ENCODE assay signal across 30 cellular contexts in the genomic region with DNA sequence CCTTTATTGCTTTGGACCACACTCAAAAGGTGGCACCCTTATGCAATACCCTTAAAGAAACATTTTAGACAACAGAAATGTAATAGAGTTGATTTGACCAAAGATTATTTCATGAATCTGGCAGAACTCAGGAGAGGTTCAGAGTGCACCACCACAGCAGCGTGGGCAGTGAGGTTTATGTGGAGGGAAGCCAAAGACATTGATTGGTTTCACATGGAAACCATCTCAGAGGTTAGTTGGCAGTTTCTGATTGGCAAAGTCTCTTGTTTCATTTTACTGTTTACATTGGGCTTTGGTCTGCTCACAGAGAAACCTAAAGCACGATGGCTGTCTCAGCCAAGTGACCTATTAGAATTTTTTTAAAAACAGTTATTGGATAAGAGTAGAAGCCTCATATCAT.
"Had no signal": no experiment of that assay in that cellular context is flagged by ENCODE, and none has a peak within 500 bp of the region (broad histone marks: within the 10 kb centered on the region; RNA-seq: fewer than 3 reads in every experiment).

No MANE protein-coding gene starts in this region.

- H3K4me1 ChIP-seq: ascending aorta, sigmoid colon, thyroid gland, upper lobe of left lung had no signal

- H3K36me3 ChIP-seq: ascending aorta, cardiac muscle cell, ovary, sigmoid colon, thyroid gland, upper lobe of left lung had no signal

- H3K27ac ChIP-seq: ascending aorta, cardiac muscle cell, ovary, sigmoid colon, thyroid gland, upper lobe of left lung, VCaP had no signal

- H3K4me3 ChIP-seq: ascending aorta, cardiac muscle cell, ovary, sigmoid colon, smooth muscle cell, thyroid gland, upper lobe of left lung had no signal

- FAIRE-seq: endothelial cell of umbilical vein, islet of Langerhans, TTC549 had no signal

- DNase-seq: activated CD4-positive, alpha-beta memory T cell treated with anti-CD3 and anti-CD28 coated beads for 36 hours; activated CD4-positive, alpha-beta T cell treated with anti-CD3 and anti-CD28 coated beads, Interleukin-2, amount 10 ng/mL, durations not matched to agents 24 days and 14 days; activated CD8-positive, alpha-beta memory T cell treated with anti-CD3 and anti-CD28 coated beads, Interleukin-2, amount 50 U/mL, for 4 hours; activated effector memory CD4-positive, alpha-beta T cell treated with anti-CD3 and anti-CD28 coated beads, Interleukin-2, amount 50 U/mL, for 16 hours; activated naive CD4-positive, alpha-beta T cell treated with anti-CD3 and anti-CD28 coated beads for 36 hours; activated naive CD8-positive, alpha-beta T cell treated with anti-CD3 and anti-CD28 coated beads for 36 hours; activated T-cell treated with anti-CD3 and anti-CD28 coated beads, Interleukin-2, amount 50 U/mL, for 1 hour; cortex of kidney; foreskin melanocyte; left ventricle myocardium superior; mammary epithelial cell; naive thymus-derived CD4-positive, alpha-beta T cell; ovary; sigmoid colon; stimulated activated CD4-positive, alpha-beta T cell treated with anti-CD3 and anti-CD28 coated beads, Interleukin-1b, Interleukin-23, amount 100 ng/mL, for 48 hours; stimulated activated CD4-positive, alpha-beta T cell treated with anti-CD3 and anti-CD28 coated beads, Interleukin-4, amount 100 ng/mL, for 4 hours; stimulated activated CD8-positive, alpha-beta memory T cell treated with anti-CD3 and anti-CD28 coated beads, Interleukin-4, amount 100 ng/mL, for 48 hours; stimulated activated naive CD8-positive, alpha-beta T cell treated with anti-CD3 and anti-CD28 coated beads, Interleukin-15, amount 100 ng/mL, for 72 hours; substantia nigra; T-helper 9 cell; thyroid gland; upper lobe of left lung had no signal

- H3K27me3 ChIP-seq: ascending aorta, cardiac muscle cell, ovary, sigmoid colon, thyroid gland, upper lobe of left lung had no signal

- ATAC-seq: left ventricle myocardium superior; naive thymus-derived CD4-positive, alpha-beta T cell; stimulated activated memory B cell treated with anti-CD40 and anti-IgM and Interleukin-4, amounts not matched to agents 10 μg/mL and 1 μg/mL and 100 μg/mL, for 72 hours; stimulated activated naive CD8-positive, alpha-beta T cell treated with anti-CD3 and anti-CD28 coated beads, Interleukin-15, amount 100 ng/mL, for 72 hours had no signal

- H3K9me3 ChIP-seq: ascending aorta, ovary, sigmoid colon, thyroid gland, upper lobe of left lung had no signal
